Comparison of ENCODE assay signal across 10 cellular contexts in genomic region chr16:11978080-11978479, GRCh38. TPM values are rescaled to one million over a fixed set of nuclear protein-coding genes. Genes with fewer than 3 reads are reported as not detected.
A peak's percentile ranks its signal among the peaks of the same experiment; 100 is the strongest.
DNase-seq lines count a peak whose midpoint lies in the region; FAIRE-seq and TF ChIP-seq lines count a peak whose summit lies in the region.
"Had no signal": no experiment of that assay in that cellular context is flagged by ENCODE, and none has a peak within 500 bp of the region (broad histone marks: within the 10 kb centered on the region; RNA-seq: fewer than 3 reads in every experiment).

No MANE protein-coding gene starts in this region.

- DNase-seq in BJ (ENCODE audit: low read depth) (no peak), MCF 10A (ENCODE audit: unreplicated experiment) (no peak), NOMO-1 treated with dmso at 0.1 percent for 144 hours (lab: John Stamatoyannopoulos, UW; ENCODE audit: unreplicated experiment) (no peak), frontal cortex (ENCODE audit: low spot score in 2 of 2) (no peak)
- DNase-seq in stimulated activated CD8-positive, alpha-beta memory T cell treated with anti-CD3 and anti-CD28 coated beads, Interleukin-4, amount 100 ng/mL, for 48 hours: no peak
- no peak for DNase-seq in stimulated activated CD4-positive, alpha-beta T cell treated with anti-CD3 and anti-CD28 coated beads, Interleukin-1b, Interleukin-23, amount 100 ng/mL, for 48 hours
- DNase-seq: NCI-H187 treated with DMSO at 0.1 percent for 48 hours had no signal

- H3K36me3 Mint-ChIP-seq in MCF 10A (ENCODE audit: insufficient read depth, unreplicated experiment): peaks cover 22% of the 10 kb centered on the region

- no peak overlapping the region for H2AFZ ChIP-seq in neuron (ENCODE audit: low read depth, low read length)

- H3K27me3 Mint-ChIP-seq in MCF 10A (ENCODE audit: insufficient read depth, unreplicated experiment): no peaks in the 10 kb centered on the region

- intact Hi-C loops in MCF 10A (cut with micrococcal nuclease): no loop called here

- H3K4me1 ChIP-seq in HUES64 (ENCODE audit: insufficient read depth, low read length) (peaks cover 4% of the 10 kb centered on the region; the same call in 1 of the 2 replicates), neuron (ENCODE audit: insufficient read depth, low read length) (peaks cover 16% of the 10 kb centered on the region)

- H3K9me3 ChIP-seq in HUES64 (ENCODE audit: insufficient read depth, low read depth, low read length): no peaks in the 10 kb centered on the region
- no peaks in the 10 kb centered on the region for H3K9me3 ChIP-seq in neuron (ENCODE audit: low read length)

- H3K27ac Mint-ChIP-seq in MCF 10A (ENCODE audit: low read depth, unreplicated experiment): peak overlapping the region; percentile 86

- H3K27ac ChIP-seq in HUES64 (ENCODE audit: low read depth, low read length): no peak overlapping the region

- WGBS in HUES64: 86% methylated on average over 2 of the region's 2 CpGs

- FAIRE-seq in frontal cortex (lab: Jason Lieb, UNC): no peak

- peaks cover 30% of the 10 kb centered on the region for H3K4me1 Mint-ChIP-seq in MCF 10A (ENCODE audit: insufficient read depth, unreplicated experiment)

- H3K27me3 ChIP-seq in BJ (ENCODE audit: control insufficient read depth, insufficient read depth, low read length) (no peaks in the 10 kb centered on the region), HUES64 (ENCODE audit: insufficient read depth, low read length) (no peaks in the 10 kb centered on the region), neuron (ENCODE audit: insufficient read depth, low read length) (no peaks in the 10 kb centered on the region)

- POLR2A ChIA-PET in BJ (lab: Charles Lee) (no interaction called here), MCF 10A (lab: Yijun Ruan, JAX) (interaction anchor here (0.6 to 2.9 kb wide), 8 partner anchors 14 to 504 kb away, joined by 3 to 41 read pairs (median 4); partner anchors contain the start of genes TNFRSF17 and TXNDC11)

- TSS peak; percentile 29 for BruUV-seq in MCF 10A (replicated peaks; lab: Mats Ljungman, UMichigan)

- peak overlapping the region; percentile 58 for H3K4me3 ChIP-seq in BJ (ENCODE audit: low read depth, low read length)
- H3K4me3 ChIP-seq in HUES64 (ENCODE audit: low read length): peak overlapping the region; percentile 99; the same call in 1 of the 2 replicates
- H3K4me3 ChIP-seq in neuron (ENCODE audit: low read length): peak overlapping the region; percentile 64

- CTCF ChIA-PET in BJ (lab: Yijun Ruan, JAX) (interaction anchor here (1.0 to 3.0 kb wide), 3 partner anchors 19 to 91 kb away, joined by 3 to 8 read pairs (median 4); no protein-coding TSS in a partner anchor), MCF 10A (lab: Yijun Ruan, JAX) (interaction anchor here (0.5 to 1.0 kb wide), 5 partner anchors 16 to 1077 kb away, joined by 3 read pairs; no protein-coding TSS in a partner anchor)

- peak overlapping the region; percentile 87 for H3K4me3 Mint-ChIP-seq in MCF 10A (ENCODE audit: unreplicated experiment)

- no peaks in the 10 kb centered on the region for H3K9me3 Mint-ChIP-seq in MCF 10A (ENCODE audit: unreplicated experiment)

- no peak overlapping the region for H3K9ac ChIP-seq in HUES64 (ENCODE audit: low read depth, low read length)

- TF ChIP-seq CTCF in BJ (IDR thresholded peaks at IDR 0.05; ENCODE audit: insufficient read depth, low read depth, low read length): no peak
- no peak for TF ChIP-seq CTCF in MCF 10A (IDR thresholded peaks at IDR 0.05; ENCODE audit: unreplicated experiment)

- no peaks in the 10 kb centered on the region for H3K36me3 ChIP-seq in BJ (ENCODE audit: control insufficient read depth, insufficient read depth, low read length)
- no peaks in the 10 kb centered on the region for H3K36me3 ChIP-seq in HUES64 (ENCODE audit: insufficient read depth, low read length)
- peaks cover 6% of the 10 kb centered on the region for H3K36me3 ChIP-seq in neuron (ENCODE audit: insufficient read depth, low read length)

RNA-seq across cellular contexts. Expression of gene SNX29, which starts 1.5 kb away (rescaled TPM):
- polyA plus RNA-seq in BJ (2011; rRNA removed): 11.5 and 16.6 TPM in 2 replicates
- polyA minus RNA-seq in BJ (2011; rRNA and poly(A)+ RNA removed): 27.5 and 42.4 TPM in 2 replicates
- polyA plus RNA-seq in HUES64 (2013, experiment 1 of 2): 2.7 TPM
- 4.4 TPM for polyA plus RNA-seq in HUES64 (2013, experiment 2 of 2)
- total RNA-seq in MCF 10A (2022) (12.0 and 13.6 TPM in 2 replicates), frontal cortex (14.7 TPM)

RNA-seq across cellular contexts. Expression of gene TNFRSF17, which starts 13.1 kb away (rescaled TPM):
- polyA plus RNA-seq in BJ (2011; rRNA removed): not detected in 2 replicates
- polyA minus RNA-seq in BJ (2011; rRNA and poly(A)+ RNA removed): not detected in 2 replicates
- not detected for polyA plus RNA-seq in HUES64 (2013, experiment 1 of 2)
- polyA plus RNA-seq in HUES64 (2013, experiment 2 of 2): not detected
- total RNA-seq in MCF 10A (2022) (not detected in 2 replicates), frontal cortex (2.0 TPM)
- total RNA-seq: renal cortical epithelial cell had no signal

RNA-seq across cellular contexts. Expression of gene NPIPB2, which starts 36.2 kb away (rescaled TPM):
- polyA plus RNA-seq in BJ (2011; rRNA removed): 6.4 and 8.9 TPM in 2 replicates
- polyA minus RNA-seq in BJ (2011; rRNA and poly(A)+ RNA removed): 4.9 and 7.2 TPM in 2 replicates
- polyA plus RNA-seq in HUES64 (2013, experiment 1 of 2): not detected
- polyA plus RNA-seq in HUES64 (2013, experiment 2 of 2): 1.4 TPM
- total RNA-seq in MCF 10A (2022) (17.2 and 17.4 TPM in 2 replicates), frontal cortex (4.9 TPM)
